In the genomic region with DNA sequence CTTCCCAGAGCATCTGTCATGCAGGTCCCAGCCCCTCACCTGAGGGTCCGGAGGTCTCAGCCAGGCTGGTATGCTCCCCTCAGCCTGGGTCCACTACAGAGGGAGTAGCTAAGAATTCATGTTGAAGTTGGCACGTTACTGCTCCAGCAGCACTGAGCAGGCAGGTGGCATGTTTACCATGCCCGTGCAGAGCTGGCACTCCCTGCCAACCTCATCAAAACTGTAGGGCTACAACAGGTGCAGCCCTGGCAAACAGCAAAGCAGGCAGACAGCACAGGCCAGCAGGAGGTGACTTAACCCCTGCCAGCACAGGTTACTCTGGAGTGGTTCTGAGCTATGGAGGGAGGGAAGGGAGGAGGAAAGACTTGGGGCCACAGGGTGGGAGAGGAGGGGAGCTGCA, we compare ENCODE assay signal across 9 cellular contexts. TPM values are rescaled to one million over a fixed set of nuclear protein-coding genes. Genes with fewer than 3 reads are reported as not detected.
DNase-seq lines count a peak whose midpoint lies in the region; ATAC-seq and TF ChIP-seq lines count a peak whose summit lies in the region.
"Had no signal": no experiment of that assay in that cellular context is flagged by ENCODE, and none has a peak within 500 bp of the region (broad histone marks: within the 10 kb centered on the region; RNA-seq: fewer than 3 reads in every experiment).

No MANE protein-coding gene starts in this region.

- CTCF ChIA-PET in WTC11 (lab: Charles Lee): interaction anchor here (0.9 to 13.3 kb wide), 11 partner anchors 10 to 210 kb away, joined by 3 to 684 read pairs (median 6); partner anchors contain the start of gene NUAK2

- POLR2A ChIA-PET in WTC11 (lab: Charles Lee): interaction anchor here (0.8 to 4.0 kb wide), 5 partner anchors 10 to 47 kb away, joined by 3 to 46 read pairs (median 18); partner anchors contain the start of gene NUAK2

- H3K27ac Mint-ChIP-seq in WTC11 (no peak overlapping the region), naive B cell (peak overlapping the region; percentile 28 to 91 (median 84))

- H3K27me3 Mint-ChIP-seq in WTC11 (ENCODE audit: low read depth) (no peaks in the 10 kb centered on the region), naive B cell (peaks cover 0 to 9% (median 0%) of the 10 kb centered on the region in 3 donors)

- H3K4me1 ChIP-seq in aorta (ENCODE audit: control insufficient read depth in 1 of 2, insufficient read depth in 2 of 2, low read length in 2 of 2): peaks cover 0 to 2% of the 10 kb centered on the region in 2 donors

- ATAC-seq in WTC11: no peak
- peak; percentile 57 to 68 for ATAC-seq in naive B cell (ENCODE audit: low read depth in 2 of 2)
- no peak for ATAC-seq in aorta (ENCODE audit: low FRiP score)
- no peak for ATAC-seq in GM19463 (IDR thresholded peaks at IDR 0.05; ENCODE audit: unreplicated experiment)

- H3K9me3 Mint-ChIP-seq in WTC11 (no peaks in the 10 kb centered on the region), naive B cell (no peaks in the 10 kb centered on the region)

- no peaks in the 10 kb centered on the region for H3K27me3 ChIP-seq in aorta (ENCODE audit: control insufficient read depth in 1 of 2, insufficient read depth in 2 of 2, low read length in 1 of 2)

- WGBS in aorta, 2 donors: 64 to 68% methylated on average over 3 of the region's 3 CpGs

- H3K36me3 ChIP-seq in aorta (ENCODE audit: control insufficient read depth in 1 of 2, insufficient read depth in 2 of 2, low read length in 1 of 2): no peaks in the 10 kb centered on the region

- DNase-seq in DMS53 (lab: John Stamatoyannopoulos, UW) (peak; percentile 88), NCI-H1092 treated with DMSO at 0.1 percent for 48 hours (lab: John Stamatoyannopoulos, UW) (peak; percentile 92), WTC11 (ENCODE audit: low spot score) (no peak), naive B cell (peak; percentile 51), aorta (no peak), RKO (ENCODE audit: low spot score) (no peak)
- DNase-seq: activated T-cell treated with anti-CD3 and anti-CD28 coated beads, Interleukin-2, amount 50 U/mL, for 48 hours; NCI-H446 treated with DMSO at 0.1 percent for 48 hours had no signal

- H3K36me3 Mint-ChIP-seq in WTC11 (peaks cover 5% of the 10 kb centered on the region), naive B cell (no peaks in the 10 kb centered on the region)

- H3K4me1 Mint-ChIP-seq in WTC11 (peaks cover 17% of the 10 kb centered on the region), naive B cell (peaks cover 44 to 74% (median 65%) of the 10 kb centered on the region in 3 donors)

- TF ChIP-seq CTCF in WTC11 (IDR thresholded peaks at IDR 0.05): no peak

- no peak overlapping the region for H3K4me3 Mint-ChIP-seq in WTC11
- peak overlapping the region in 7 of 8 donors; percentile 10 to 83 (median 78) for H3K4me3 Mint-ChIP-seq in naive B cell

- intact Hi-C loops in aorta (cut with DNase I): loop anchor here in 1 of 2 donors (10.0 kb wide), 1 partner anchor 160 kb away; no protein-coding TSS in a partner anchor

- no peak overlapping the region for H3K27ac ChIP-seq in aorta (ENCODE audit: low read depth in 1 of 2, low read length in 2 of 2)

- H3K4me3 ChIP-seq in aorta (ENCODE audit: low read length in 2 of 2): no peak overlapping the region

- H3K9me3 ChIP-seq in aorta (ENCODE audit: control insufficient read depth, low read length): no peaks in the 10 kb centered on the region

TF ChIP-seq in WTC11, 78 proteins besides CTCF, POLR2A, EP300 and RAD21:
- TF ChIP-seq, protein P1, sequence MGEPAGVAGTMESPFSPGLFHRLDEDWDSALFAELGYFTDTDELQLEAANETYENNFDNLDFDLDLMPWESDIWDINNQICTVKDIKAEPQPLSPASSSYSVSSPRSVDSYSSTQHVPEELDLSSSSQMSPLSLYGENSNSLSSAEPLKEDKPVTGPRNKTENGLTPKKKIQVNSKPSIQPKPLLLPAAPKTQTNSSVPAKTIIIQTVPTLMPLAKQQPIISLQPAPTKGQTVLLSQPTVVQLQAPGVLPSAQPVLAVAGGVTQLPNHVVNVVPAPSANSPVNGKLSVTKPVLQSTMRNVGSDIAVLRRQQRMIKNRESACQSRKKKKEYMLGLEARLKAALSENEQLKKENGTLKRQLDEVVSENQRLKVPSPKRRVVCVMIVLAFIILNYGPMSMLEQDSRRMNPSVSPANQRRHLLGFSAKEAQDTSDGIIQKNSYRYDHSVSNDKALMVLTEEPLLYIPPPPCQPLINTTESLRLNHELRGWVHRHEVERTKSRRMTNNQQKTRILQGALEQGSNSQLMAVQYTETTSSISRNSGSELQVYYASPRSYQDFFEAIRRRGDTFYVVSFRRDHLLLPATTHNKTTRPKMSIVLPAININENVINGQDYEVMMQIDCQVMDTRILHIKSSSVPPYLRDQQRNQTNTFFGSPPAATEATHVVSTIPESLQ (CRISPR knock-in tag; IDR thresholded peaks at IDR 0.05): no peak
- peak; percentile 46; the same call in 1 of the 2 replicates for TF ChIP-seq FOXP1 (CRISPR knock-in tag; IDR thresholded peaks at IDR 0.05; ENCODE audit: borderline replicate concordance)
- TF ChIP-seq, protein P2, sequence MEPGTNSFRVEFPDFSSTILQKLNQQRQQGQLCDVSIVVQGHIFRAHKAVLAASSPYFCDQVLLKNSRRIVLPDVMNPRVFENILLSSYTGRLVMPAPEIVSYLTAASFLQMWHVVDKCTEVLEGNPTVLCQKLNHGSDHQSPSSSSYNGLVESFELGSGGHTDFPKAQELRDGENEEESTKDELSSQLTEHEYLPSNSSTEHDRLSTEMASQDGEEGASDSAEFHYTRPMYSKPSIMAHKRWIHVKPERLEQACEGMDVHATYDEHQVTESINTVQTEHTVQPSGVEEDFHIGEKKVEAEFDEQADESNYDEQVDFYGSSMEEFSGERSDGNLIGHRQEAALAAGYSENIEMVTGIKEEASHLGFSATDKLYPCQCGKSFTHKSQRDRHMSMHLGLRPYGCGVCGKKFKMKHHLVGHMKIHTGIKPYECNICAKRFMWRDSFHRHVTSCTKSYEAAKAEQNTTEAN (CRISPR knock-in tag; IDR thresholded peaks at IDR 0.05): no peak
- TF ChIP-seq ZMAT4 (CRISPR knock-in tag; IDR thresholded peaks at IDR 0.05): no peak
- TF ChIP-seq KAT7 (CRISPR knock-in tag; IDR thresholded peaks at IDR 0.05; ENCODE audit: borderline replicate concordance): no peak

RNA-seq across cellular contexts. Expression of gene NUAK2, which starts 46.4 kb away (rescaled TPM):
- total RNA-seq in WTC11 (2021): 8.7 to 10.8 TPM (median 10.8 TPM) in 3 replicates
- polyA plus RNA-seq in naive B cell (ENCODE audit: low read depth in 6 of 6): 100 to 1,000 TPM; 103 to 166 (median 113) TPM
- total RNA-seq in aorta: 1 to 10 TPM; 1.7 to 2.5 TPM
- polyA plus RNA-seq in aorta: 1 to 10 TPM in 1 of 2 donors, under 1 TPM in 1; 0.49 to 3.0 TPM

RNA-seq across cellular contexts. Expression of gene TMCC2, which starts 47.4 kb away (rescaled TPM):
- 9.5 to 11.2 TPM (median 11.2 TPM) in 3 replicates for total RNA-seq in WTC11 (2021)
- under 1 TPM in 5 of 6 donors, not detected in 1; 0.12 to 0.77 (median 0.50) TPM for polyA plus RNA-seq in naive B cell (ENCODE audit: low read depth in 6 of 6)
- total RNA-seq in aorta: 1 to 10 TPM; 6.2 to 8.2 TPM
- polyA plus RNA-seq in aorta: 1 to 10 TPM in 1 of 2 donors, under 1 TPM in 1; 0.69 to 1.0 TPM

Comparison
In these comparisons a context has a peak if more than half of its experiments do, and no peak if none do; other contexts are left out.
1. DNase-seq: peak in DMS53 (single experiment), NCI-H1092 treated with DMSO at 0.1 percent for 48 hours (single experiment) and naive B cell (single experiment); none in WTC11 (single experiment), aorta (0 of 2) and RKO (single experiment).
2. ATAC-seq: peak in naive B cell (2 of 2); none in WTC11 (single experiment), aorta (single experiment) and GM19463 (single experiment).